In the genomic region with DNA sequence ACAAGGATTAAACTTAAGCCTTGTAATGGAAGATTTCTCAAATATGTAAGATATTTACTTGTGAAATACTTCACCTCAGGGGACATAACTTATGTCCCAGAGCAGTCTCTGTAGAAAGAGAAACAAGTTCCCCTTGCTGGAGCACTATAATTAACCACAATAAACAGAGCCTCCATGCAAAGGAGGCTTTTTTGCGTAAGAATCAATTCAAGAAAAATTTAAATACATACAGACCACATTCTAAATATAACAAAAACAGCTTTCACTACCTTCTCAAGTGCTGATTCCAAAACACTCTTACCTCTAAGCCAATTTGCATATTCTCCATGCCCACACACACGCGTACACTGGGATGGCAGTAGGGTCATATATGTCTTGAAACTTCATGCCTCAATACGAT, we compare ENCODE assay signal across 9 cellular contexts.
DNase-seq lines count a peak whose midpoint lies in the region; ATAC-seq and TF ChIP-seq lines count a peak whose summit lies in the region.
"Had no signal": no experiment of that assay in that cellular context is flagged by ENCODE, and none has a peak within 500 bp of the region (broad histone marks: within the 10 kb centered on the region; RNA-seq: fewer than 3 reads in every experiment).

No MANE protein-coding gene starts in this region.

- DNase-seq in choroid plexus epithelial cell (ENCODE audit: low read depth) = peak; percentile 70
- DNase-seq in NCI-H1436 treated with DMSO at 0.1 percent for 48 hours (lab: John Stamatoyannopoulos, UW) = no peak
- no peak for DNase-seq in NCI-H510A treated with DMSO at 0.1 percent for 48 hours (lab: John Stamatoyannopoulos, UW)
- no peak for DNase-seq in AML-193 (lab: John Stamatoyannopoulos, UW)
- no peak for DNase-seq in NCI-H748 treated with DMSO at 0.1 percent for 48 hours (lab: John Stamatoyannopoulos, UW)
- DNase-seq: SHP77 had no signal

- TF ChIP-seq CTCF in choroid plexus epithelial cell (conservative IDR thresholded peaks at IDR 0.05; ENCODE audit: low read depth, low read length) = no peak

- ATAC-seq in GM18502 (IDR thresholded peaks at IDR 0.05; ENCODE audit: poor library complexity, unreplicated experiment) = peak; percentile 95
- peak; percentile 85 for ATAC-seq in GM21528 (IDR thresholded peaks at IDR 0.05; ENCODE audit: low FRiP score, unreplicated experiment)
- ATAC-seq in HG03432 (IDR thresholded peaks at IDR 0.05; ENCODE audit: unreplicated experiment) = peak; percentile 96

- H3K4me3 ChIP-seq in choroid plexus epithelial cell (ENCODE audit: low read depth, low read length) = no peak overlapping the region
